ENCODE assay signal across 1 cellular context in the genomic region with DNA sequence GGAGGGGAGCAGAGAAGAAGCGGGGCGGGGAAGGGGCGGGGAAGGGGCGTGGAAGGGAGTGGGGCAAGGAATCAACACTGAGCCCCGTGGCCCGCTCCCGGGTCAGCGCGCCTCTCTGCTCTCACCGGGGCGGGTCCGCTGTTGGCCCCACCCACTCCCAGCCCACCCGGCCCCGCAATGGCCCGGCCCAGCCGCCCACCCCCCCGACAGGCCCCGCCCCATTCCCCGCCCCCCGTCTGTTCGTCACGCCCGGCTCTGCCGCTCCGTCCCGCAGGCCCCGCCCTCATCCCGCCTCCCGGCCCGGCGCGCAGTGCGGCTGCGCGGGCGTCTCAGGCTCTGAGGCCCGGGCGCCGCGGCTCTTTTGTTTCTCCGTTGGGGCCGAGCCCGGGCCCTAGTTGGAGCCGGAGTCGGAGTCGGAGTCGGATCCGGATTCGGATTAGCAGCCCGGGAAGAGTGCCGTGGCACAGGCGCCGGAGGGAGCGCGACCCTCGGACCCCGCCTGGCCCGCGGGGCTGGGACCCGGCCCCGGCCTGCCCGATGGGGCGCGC.
TF ChIP-seq lines count a peak whose summit lies in the region.

TSS of gene ULK1 (plus strand) at position 310 of the 548 bp plus-strand sequence. CDS start 380 bp downstream, outside the sequence.

TF ChIP-seq in GM12878, 131 proteins besides CTCF, POLR2A, EP300 and RAD21 (continued from another document):
- TF ChIP-seq BCLAF1 (IDR thresholded peaks at IDR 0.05) (no peak), HDGF (IDR thresholded peaks at IDR 0.05) (no peak)
- TF ChIP-seq, protein P1, sequence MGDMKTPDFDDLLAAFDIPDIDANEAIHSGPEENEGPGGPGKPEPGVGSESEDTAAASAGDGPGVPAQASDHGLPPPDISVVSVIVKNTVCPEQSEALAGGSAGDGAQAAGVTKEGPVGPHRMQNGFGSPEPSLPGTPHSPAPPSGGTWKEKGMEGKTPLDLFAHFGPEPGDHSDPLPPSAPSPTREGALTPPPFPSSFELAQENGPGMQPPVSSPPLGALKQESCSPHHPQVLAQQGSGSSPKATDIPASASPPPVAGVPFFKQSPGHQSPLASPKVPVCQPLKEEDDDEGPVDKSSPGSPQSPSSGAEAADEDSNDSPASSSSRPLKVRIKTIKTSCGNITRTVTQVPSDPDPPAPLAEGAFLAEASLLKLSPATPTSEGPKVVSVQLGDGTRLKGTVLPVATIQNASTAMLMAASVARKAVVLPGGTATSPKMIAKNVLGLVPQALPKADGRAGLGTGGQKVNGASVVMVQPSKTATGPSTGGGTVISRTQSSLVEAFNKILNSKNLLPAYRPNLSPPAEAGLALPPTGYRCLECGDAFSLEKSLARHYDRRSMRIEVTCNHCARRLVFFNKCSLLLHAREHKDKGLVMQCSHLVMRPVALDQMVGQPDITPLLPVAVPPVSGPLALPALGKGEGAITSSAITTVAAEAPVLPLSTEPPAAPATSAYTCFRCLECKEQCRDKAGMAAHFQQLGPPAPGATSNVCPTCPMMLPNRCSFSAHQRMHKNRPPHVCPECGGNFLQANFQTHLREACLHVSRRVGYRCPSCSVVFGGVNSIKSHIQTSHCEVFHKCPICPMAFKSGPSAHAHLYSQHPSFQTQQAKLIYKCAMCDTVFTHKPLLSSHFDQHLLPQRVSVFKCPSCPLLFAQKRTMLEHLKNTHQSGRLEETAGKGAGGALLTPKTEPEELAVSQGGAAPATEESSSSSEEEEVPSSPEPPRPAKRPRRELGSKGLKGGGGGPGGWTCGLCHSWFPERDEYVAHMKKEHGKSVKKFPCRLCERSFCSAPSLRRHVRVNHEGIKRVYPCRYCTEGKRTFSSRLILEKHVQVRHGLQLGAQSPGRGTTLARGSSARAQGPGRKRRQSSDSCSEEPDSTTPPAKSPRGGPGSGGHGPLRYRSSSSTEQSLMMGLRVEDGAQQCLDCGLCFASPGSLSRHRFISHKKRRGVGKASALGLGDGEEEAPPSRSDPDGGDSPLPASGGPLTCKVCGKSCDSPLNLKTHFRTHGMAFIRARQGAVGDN (IDR thresholded peaks at IDR 0.05), result no peak
TF ChIP-seq in GM12878: peak in this region for 11.
